In genomic region chr2:214904634-214905033, GRCh38 we compare ENCODE assay signal across 20 cellular contexts.
DNase-seq lines count a peak whose midpoint lies in the region; ATAC-seq and TF ChIP-seq lines count a peak whose summit lies in the region.
"Had no signal": no experiment of that assay in that cellular context is flagged by ENCODE, and none has a peak within 500 bp of the region (broad histone marks: within the 10 kb centered on the region; RNA-seq: fewer than 3 reads in every experiment).

No MANE protein-coding gene starts in this region.

- no peak overlapping the region for H2BK12ac ChIP-seq in H9 (ENCODE audit: insufficient read length, low read depth, low read length)

- no peak overlapping the region for H3K18ac ChIP-seq in H9 (ENCODE audit: insufficient read length, low read depth, low read length)

- POLR2A ChIA-PET in Caco-2 (lab: Charles Lee): no interaction called here

- H3K4me1 Mint-ChIP-seq in Caco-2 (ENCODE audit: low read depth, unreplicated experiment): peaks cover 8% of the 10 kb centered on the region
- peaks cover 16 to 17% of the 10 kb centered on the region in 2 experiments for H3K4me1 Mint-ChIP-seq in H9
- H3K4me1 Mint-ChIP-seq in endodermal cell: no peaks in the 10 kb centered on the region
- H3K4me1 Mint-ChIP-seq: B cell; CD4-positive, CD25-positive, alpha-beta regulatory T cell had no signal

- no peak overlapping the region for H3T11ph ChIP-seq in H9 (ENCODE audit: low read length)

- H3K79me1 ChIP-seq in H9 (ENCODE audit: insufficient read depth, low read depth, low read length, poor library complexity, severe bottlenecking): no peaks in the 10 kb centered on the region

- no peak overlapping the region for H2BK15ac ChIP-seq in H9 (ENCODE audit: low read depth, low read length)

- H2BK20ac ChIP-seq in H9 (ENCODE audit: low read depth, low read length, poor library complexity, severe bottlenecking): no peak overlapping the region

- no CpG with 5 or more reads among the region's 6 CpGs for WGBS in H9 (ENCODE audit: extremely low coverage, insufficient read length, low lambda C conversion rate)
- whole genome bisulfite sequencing in endodermal cell (ENCODE audit: insufficient coverage in 1 of 2, insufficient read length in 1 of 2), 2 experiments: 82 to 88% methylated on average over 5 to 6 of the region's 6 CpGs

- H3K9me3 ChIP-seq in Caco-2 (no peaks in the 10 kb centered on the region), H9 (ENCODE audit: control insufficient read depth, low read depth, low read length) (no peaks in the 10 kb centered on the region), endodermal cell (ENCODE audit: control insufficient read depth, low read length) (no peaks in the 10 kb centered on the region)
- H3K9me3 ChIP-seq in effector memory CD4-positive, alpha-beta T cell (ENCODE audit: control insufficient read depth, low read length): no peaks in the 10 kb centered on the region
- H3K9me3 ChIP-seq: BLaER1 had no signal

- no peak overlapping the region for H3K4me2 ChIP-seq in H9 (ENCODE audit: insufficient read depth, insufficient read length, low read length)
- H3K4me2 ChIP-seq: BLaER1 had no signal

- TF ChIP-seq CTCF in Caco-2 (IDR thresholded peaks at IDR 0.05; ENCODE audit: insufficient read depth in 1 of 2, low read depth in 1 of 2, low read length in 1 of 2, severe bottlenecking in 1 of 2, unreplicated experiment in 1 of 2) (no peak), H9 (conservative IDR thresholded peaks at IDR 0.05) (no peak), endodermal cell (conservative IDR thresholded peaks at IDR 0.05) (no peak)

- no peaks in the 10 kb centered on the region for H3K79me2 ChIP-seq in H9 (ENCODE audit: insufficient read depth, low read length)

- no peak overlapping the region for H4K5ac ChIP-seq in H9 (ENCODE audit: insufficient read length, low read depth, low read length)

- no peak overlapping the region for H4K8ac ChIP-seq in H9 (replicated peaks; ENCODE audit: insufficient read length, low read depth, low read length)

- no peaks in the 10 kb centered on the region for H3K36me3 Mint-ChIP-seq in Caco-2 (ENCODE audit: insufficient read depth, unreplicated experiment)
- H3K36me3 Mint-ChIP-seq in H9 (ENCODE audit: insufficient read depth in 1 of 3, low read depth in 3 of 3): peaks cover 0 to 5% (median 0%) of the 10 kb centered on the region in 3 experiments; a peak in 1 of 7 replicates
- no peaks in the 10 kb centered on the region for H3K36me3 Mint-ChIP-seq in endodermal cell (ENCODE audit: low read depth)
- H3K36me3 Mint-ChIP-seq: CD4-positive, CD25-positive, alpha-beta regulatory T cell; CD8-positive, alpha-beta T cell had no signal

- H3K14ac ChIP-seq in H9 (ENCODE audit: insufficient read depth, low read length): no peak overlapping the region

- H2BK120ac ChIP-seq in H9 (ENCODE audit: low read depth, low read length, poor library complexity, severe bottlenecking): no peak overlapping the region

- H3K4ac ChIP-seq in H9 (ENCODE audit: low read depth, low read length): no peak overlapping the region; the same call in 1 of the 2 replicates

- H3K9ac ChIP-seq in H9 (ENCODE audit: extremely low read depth, insufficient read length, low read length): no peak overlapping the region
- H3K9ac ChIP-seq in endodermal cell (ENCODE audit: extremely low read depth, low read length, poor library complexity, severe bottlenecking): no peak overlapping the region
- H3K9ac ChIP-seq: BLaER1 had no signal

- H2BK5ac ChIP-seq in H9 (ENCODE audit: insufficient read length, low read length): no peak overlapping the region

- no peaks in the 10 kb centered on the region for H3K27me3 ChIP-seq in Caco-2 (replicated peaks; ENCODE audit: control insufficient read depth, insufficient read depth, low read length)
- H3K27me3 ChIP-seq in H9 (ENCODE audit: insufficient read depth, low read length): no peaks in the 10 kb centered on the region
- H3K27me3 ChIP-seq in endodermal cell (ENCODE audit: control insufficient read depth, insufficient read depth, low read length, poor library complexity, severe bottlenecking): no peaks in the 10 kb centered on the region
- no peaks in the 10 kb centered on the region for H3K27me3 ChIP-seq in effector memory CD4-positive, alpha-beta T cell (replicated peaks; ENCODE audit: control insufficient read depth, insufficient read depth, low read length, poor library complexity, severe bottlenecking)
- H3K27me3 ChIP-seq: BLaER1 had no signal

- no TSS peak for BruUV-seq in Caco-2 (replicated peaks; lab: Mats Ljungman, UMichigan)

- no peak overlapping the region for H3K56ac ChIP-seq in H9 (ENCODE audit: insufficient read length, low read depth, low read length)

- H3K23me2 ChIP-seq in H9 (ENCODE audit: insufficient read length, low read depth, low read length, poor library complexity, severe bottlenecking): no peaks in the 10 kb centered on the region

- intact Hi-C loops in Caco-2 (cut with micrococcal nuclease; ENCODE audit: unreplicated experiment): no loop called here

- no peak for ATAC-seq in GM19463 (IDR thresholded peaks at IDR 0.05; ENCODE audit: unreplicated experiment)
- ATAC-seq: CD8-positive, alpha-beta T cell; GM12878 had no signal

- no peaks in the 10 kb centered on the region for H4K20me1 ChIP-seq in H9 (ENCODE audit: control insufficient read depth, insufficient read depth, insufficient read length)
- H4K20me1 ChIP-seq: BLaER1 had no signal

- H3K4me3 ChIP-seq in Caco-2 (ENCODE audit: low read depth, low read length) (no peak overlapping the region), endodermal cell (ENCODE audit: low read length) (no peak overlapping the region)
- no peak overlapping the region for H3K4me3 ChIP-seq in effector memory CD4-positive, alpha-beta T cell (ENCODE audit: insufficient read depth, low read depth, low read length, poor library complexity, severe bottlenecking)
- H3K4me3 ChIP-seq: BLaER1, GM12878 had no signal

- no peak overlapping the region for H2AK5ac ChIP-seq in H9 (ENCODE audit: insufficient read length, low read length)

- H3K9me3 Mint-ChIP-seq in Caco-2 (ENCODE audit: unreplicated experiment) (no peaks in the 10 kb centered on the region), H9 (peaks cover 3 to 7% of the 10 kb centered on the region in 2 experiments; a peak in 3 of 5 replicates), endodermal cell (peaks cover 2% of the 10 kb centered on the region)
- H3K9me3 Mint-ChIP-seq: CD8-positive, alpha-beta T cell had no signal

- H3K27ac ChIP-seq in H9 (ENCODE audit: insufficient read length, low read depth, low read length): no peak overlapping the region
- H3K27ac ChIP-seq in endodermal cell (ENCODE audit: low read depth, low read length): no peak overlapping the region
- H3K27ac ChIP-seq in effector memory CD4-positive, alpha-beta T cell (ENCODE audit: insufficient read depth, low read length, poor library complexity, severe bottlenecking): no peak overlapping the region
- H3K27ac ChIP-seq in substantia nigra (ENCODE audit: low read depth, low read length, poor library complexity, severe bottlenecking): no peak overlapping the region
- H3K27ac ChIP-seq: 22Rv1, BLaER1, C4-2B had no signal

- no peak overlapping the region for H2AFZ ChIP-seq in H9 (ENCODE audit: low read length)

- H3K4me1 ChIP-seq in Caco-2 (peaks cover 15% of the 10 kb centered on the region; the same call in 1 of the 2 replicates), H9 (ENCODE audit: insufficient read depth, low read length) (peaks cover 4% of the 10 kb centered on the region), endodermal cell (ENCODE audit: control insufficient read depth, insufficient read depth, low read length) (no peaks in the 10 kb centered on the region)
- no peaks in the 10 kb centered on the region for H3K4me1 ChIP-seq in effector memory CD4-positive, alpha-beta T cell (ENCODE audit: control insufficient read depth, insufficient read depth, low read length, poor library complexity, severe bottlenecking)

- H3K23ac ChIP-seq in H9 (ENCODE audit: insufficient read length, low read depth, low read length): no peak overlapping the region

- H3K27me3 Mint-ChIP-seq in Caco-2 (ENCODE audit: insufficient read depth, unreplicated experiment) (no peaks in the 10 kb centered on the region), H9 (ENCODE audit: low read depth) (no peaks in the 10 kb centered on the region), endodermal cell (ENCODE audit: insufficient read depth) (no peaks in the 10 kb centered on the region)

- no peak overlapping the region for H4K91ac ChIP-seq in H9 (ENCODE audit: insufficient read length, low read depth, low read length)

- H3K36me3 ChIP-seq in Caco-2 (ENCODE audit: control insufficient read depth, insufficient read depth, low read length): no peaks in the 10 kb centered on the region
- no peaks in the 10 kb centered on the region for H3K36me3 ChIP-seq in endodermal cell (ENCODE audit: control insufficient read depth, insufficient read depth, low read length)
- no peaks in the 10 kb centered on the region for H3K36me3 ChIP-seq in effector memory CD4-positive, alpha-beta T cell (ENCODE audit: control insufficient read depth, insufficient read depth, low read length)
- H3K36me3 ChIP-seq: BLaER1 had no signal

- DNase-seq in Caco-2 (peak; percentile 12 to 36), H9 (peak; percentile 39), endodermal cell (peak; percentile 45), islet precursor cell (peak; percentile 50), substantia nigra (lab: John Stamatoyannopoulos, UW) (no peak), superior temporal gyrus (ENCODE audit: extremely low spot score) (no peak)
- no peak for DNase-seq in effector memory CD4-positive, alpha-beta T cell
- DNase-seq: CD4-positive, CD25-positive, alpha-beta regulatory T cell; CD8-positive, alpha-beta T cell; DMS 273 treated with DMSO at 0.1 percent for 48 hours; DMS79; EL; GDM1; HCEC 1CT had no signal

- CTCF ChIA-PET in Caco-2 (lab: Charles Lee): no interaction called here

- H3K4me3 Mint-ChIP-seq in Caco-2 (ENCODE audit: unreplicated experiment): no peak overlapping the region
- no peak overlapping the region for H3K4me3 Mint-ChIP-seq in H9
- H3K4me3 Mint-ChIP-seq in endodermal cell: no peak overlapping the region
- H3K4me3 Mint-ChIP-seq: B cell; CD4-positive, CD25-positive, alpha-beta regulatory T cell; CD8-positive, alpha-beta T cell had no signal

- H3K27ac Mint-ChIP-seq in Caco-2 (ENCODE audit: unreplicated experiment) (no peak overlapping the region), H9 (peak overlapping the region in 1 of 3 experiments; percentile 12; a peak in 3 of 7 replicates), endodermal cell (no peak overlapping the region)
- H3K27ac Mint-ChIP-seq: B cell; CD4-positive, CD25-positive, alpha-beta regulatory T cell; CD8-positive, alpha-beta T cell had no signal

Comparison
In these comparisons a context has a peak if more than half of its experiments do, and no peak if none do; other contexts are left out.
1. DNase-seq: peak in Caco-2 (2 of 2), H9 (single experiment), endodermal cell (single experiment) and islet precursor cell (single experiment); none in effector memory CD4-positive, alpha-beta T cell (0 of 3), substantia nigra (0 of 49) and superior temporal gyrus (single experiment).